ENCODE assay signal across 27 cellular contexts in the genomic region with DNA sequence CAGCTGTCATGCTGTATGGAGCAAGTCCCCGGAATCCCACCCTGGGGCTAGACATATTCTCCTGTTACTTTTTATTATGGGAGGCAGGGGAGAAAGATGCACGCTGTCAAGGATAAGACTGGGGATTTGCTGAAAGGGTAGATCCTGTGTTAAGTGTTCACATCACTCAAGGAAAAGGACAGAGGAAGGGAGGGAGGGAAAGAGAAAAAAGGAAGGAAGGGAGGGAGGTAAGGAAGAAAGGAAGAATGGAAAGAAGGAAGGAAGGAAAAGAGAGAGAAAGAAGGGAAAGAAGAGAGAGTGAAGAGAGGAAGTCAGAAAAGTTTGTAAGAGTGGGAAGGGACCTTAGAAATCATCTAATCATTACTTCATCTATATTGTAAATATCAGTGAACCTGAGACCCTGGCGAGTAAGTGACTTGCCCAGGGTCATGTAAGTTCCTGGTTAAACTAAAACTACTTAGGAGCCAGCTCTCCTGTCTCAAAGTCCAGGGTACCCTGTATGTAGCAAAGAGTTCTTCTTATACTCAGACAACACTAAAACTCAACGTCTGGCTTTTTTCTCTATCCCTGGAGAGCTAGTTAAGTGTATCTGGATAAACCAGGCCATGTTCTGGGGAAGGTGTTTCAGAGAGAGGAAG.
"Had no signal": no experiment of that assay in that cellular context is flagged by ENCODE, and none has a peak within 500 bp of the region (broad histone marks: within the 10 kb centered on the region; RNA-seq: fewer than 3 reads in every experiment).

No MANE protein-coding gene starts in this region.

- H3K27me3 ChIP-seq: colonic mucosa, left lung had no signal

- H3K36me3 ChIP-seq: colonic mucosa, esophagus squamous epithelium, gastrocnemius medialis, heart left ventricle, left lung, lower lobe of right lung had no signal

- H3K9me3 ChIP-seq: colonic mucosa, gastrocnemius medialis, lower lobe of right lung, mucosa of descending colon had no signal

- ATAC-seq: effector memory CD8-positive, alpha-beta T cell; esophagus mucosa; gastrocnemius medialis; heart left ventricle; left colon; left lung; left ventricle myocardium superior; lower lobe of right lung; mucosa of descending colon had no signal

- H3K4me1 ChIP-seq: colonic mucosa, esophagus squamous epithelium, gastrocnemius medialis, heart left ventricle, left lung, lower lobe of right lung had no signal

- FAIRE-seq: endometrium, kidney had no signal

- H3K4me3 ChIP-seq: colonic mucosa, esophagus squamous epithelium, gastrocnemius medialis, heart left ventricle, left lung, lower lobe of right lung, mucosa of descending colon had no signal

- H3K27ac ChIP-seq: colonic mucosa, epithelial cell of prostate, esophagus squamous epithelium, gastrocnemius medialis, heart left ventricle, left lung, lower lobe of right lung had no signal

- DNase-seq: colonic mucosa; cortex of kidney; effector CD8-positive, alpha-beta T cell; effector memory CD8-positive, alpha-beta T cell; endodermal cell; erythroblast; esophagus squamous epithelium; foreskin fibroblast; foreskin melanocyte; gastrocnemius medialis; glutamatergic neuron; heart left ventricle; hippocampal formation; immature natural killer cell; islet precursor cell; kidney; kidney glomerular epithelial cell; left colon; left lung; left ventricle myocardium superior; lower lobe of right lung; mesenchymal stem cell; mucosa of descending colon; naive B cell had no signal
